1 cellular context compared by ENCODE assay signal in genomic region chr7:138257459-138258193, GRCh38.
TF ChIP-seq lines count a peak whose summit lies in the region.

No MANE protein-coding gene starts in this region.

TF ChIP-seq in liver, 16 proteins besides CTCF, POLR2A, EP300 and RAD21 (continued from another document):
- peak; percentile 5 to 29 for TF ChIP-seq HNF4A (conservative IDR thresholded peaks at IDR 0.05)
- TF ChIP-seq ATF3 (IDR thresholded peaks at IDR 0.05), result no peak
- no peak for TF ChIP-seq HNF4G (IDR thresholded peaks at IDR 0.05)
